ENCODE assay signal across 16 cellular contexts in genomic region chr9:974064-974992, GRCh38. TPM values are rescaled to one million over a fixed set of nuclear protein-coding genes. Genes with fewer than 3 reads are reported as not detected.
DNase-seq lines count a peak whose midpoint lies in the region; ATAC-seq and TF ChIP-seq lines count a peak whose summit lies in the region.
"Had no signal": no experiment of that assay in that cellular context is flagged by ENCODE, and none has a peak within 500 bp of the region (broad histone marks: within the 10 kb centered on the region; RNA-seq: fewer than 3 reads in every experiment).

No MANE protein-coding gene starts in this region.

- no peak for ATAC-seq in WTC11
- no peak for ATAC-seq in memory B cell (ENCODE audit: low read depth)
- ATAC-seq: activated CD8-positive, alpha-beta memory T cell treated with anti-CD3 and anti-CD28 coated beads, Interleukin-2, amount 10 ng/mL, durations not matched to agents 7 days and 5 days; pancreas had no signal

- no peak for DNase-seq in activated naive CD4-positive, alpha-beta T cell treated with anti-CD3 and anti-CD28 coated beads, Interleukin-2, amount 10 ng/mL, durations not matched to agents 7 days and 5 days
- DNase-seq in activated naive CD4-positive, alpha-beta T cell treated with anti-CD3 and anti-CD28 coated beads, Interleukin-2, amount 50 U/mL, for 16 hours = no peak
- no peak for DNase-seq in WTC11 (ENCODE audit: low spot score)
- no peak for DNase-seq in memory B cell (ENCODE audit: low spot score in 2 of 2)
- DNase-seq in stimulated activated CD4-positive, alpha-beta T cell treated with anti-CD3 and anti-CD28 coated beads, Interleukin-2, amount 100 ng/mL, for 24 hours = no peak
- no peak for DNase-seq in coronary artery (ENCODE audit: low spot score)
- DNase-seq in medulla oblongata (ENCODE audit: extremely low spot score) = no peak
- DNase-seq: activated CD4-positive, alpha-beta T cell treated with anti-CD3 and anti-CD28 coated beads for 1 hour; activated CD8-positive, alpha-beta memory T cell treated with anti-CD3 and anti-CD28 coated beads, Interleukin-2, amount 10 ng/mL, durations not matched to agents 7 days and 5 days; cortex of kidney; NCI-H187; NCI-H446 treated with DMSO at 0.1 percent for 48 hours; pancreas; sigmoid colon had no signal

- H3K27ac ChIP-seq in coronary artery = no peak overlapping the region
- H3K27ac ChIP-seq: pancreas, sigmoid colon, thoracic aorta had no signal

- H3K4me3 ChIP-seq in coronary artery = no peak overlapping the region
- H3K4me3 ChIP-seq: pancreas, sigmoid colon, thoracic aorta had no signal

- H3K27ac Mint-ChIP-seq in activated naive CD4-positive, alpha-beta T cell treated with anti-CD3 and anti-CD28 coated beads, Interleukin-2, amount 10 ng/mL, durations not matched to agents 7 days and 5 days = peak overlapping the region; percentile 11
- H3K27ac Mint-ChIP-seq in WTC11 = no peak overlapping the region
- H3K27ac Mint-ChIP-seq in memory B cell = peak overlapping the region; percentile 48

- no peak overlapping the region for H3K4me3 Mint-ChIP-seq in activated naive CD4-positive, alpha-beta T cell treated with anti-CD3 and anti-CD28 coated beads, Interleukin-2, amount 10 ng/mL, durations not matched to agents 7 days and 5 days
- H3K4me3 Mint-ChIP-seq in WTC11 (peak overlapping the region; percentile 66), memory B cell (no peak overlapping the region)
- H3K4me3 Mint-ChIP-seq: activated CD8-positive, alpha-beta memory T cell treated with anti-CD3 and anti-CD28 coated beads, Interleukin-2, amount 10 ng/mL, durations not matched to agents 7 days and 5 days had no signal

- no peaks in the 10 kb centered on the region for H3K9me3 Mint-ChIP-seq in activated naive CD4-positive, alpha-beta T cell treated with anti-CD3 and anti-CD28 coated beads, Interleukin-2, amount 10 ng/mL, durations not matched to agents 7 days and 5 days
- H3K9me3 Mint-ChIP-seq in WTC11 (no peaks in the 10 kb centered on the region), memory B cell (no peaks in the 10 kb centered on the region)

- H3K4me1 Mint-ChIP-seq in activated naive CD4-positive, alpha-beta T cell treated with anti-CD3 and anti-CD28 coated beads, Interleukin-2, amount 10 ng/mL, durations not matched to agents 7 days and 5 days = peaks cover 10% of the 10 kb centered on the region
- H3K4me1 Mint-ChIP-seq in WTC11 (peaks cover 59% of the 10 kb centered on the region), memory B cell (no peaks in the 10 kb centered on the region)

- H3K36me3 Mint-ChIP-seq in activated naive CD4-positive, alpha-beta T cell treated with anti-CD3 and anti-CD28 coated beads, Interleukin-2, amount 10 ng/mL, durations not matched to agents 7 days and 5 days = no peaks in the 10 kb centered on the region
- no peaks in the 10 kb centered on the region for H3K36me3 Mint-ChIP-seq in WTC11
- H3K36me3 Mint-ChIP-seq in memory B cell = no peaks in the 10 kb centered on the region

- CTCF ChIA-PET in activated naive CD4-positive, alpha-beta T cell treated with anti-CD3 and anti-CD28 coated beads, Interleukin-2, amount 10 ng/mL, durations not matched to agents 7 days and 5 days (lab: Charles Lee) = no interaction called here
- CTCF ChIA-PET in WTC11 (lab: Charles Lee) = interaction anchor here (0.6 to 1.6 kb wide), 9 partner anchors 8 to 474 kb away, joined by 3 to 6 read pairs (median 3); no protein-coding TSS in a partner anchor

- TF ChIP-seq CTCF in WTC11 (IDR thresholded peaks at IDR 0.05) (no peak), coronary artery (IDR thresholded peaks at IDR 0.05) (no peak)

- POLR2A ChIA-PET in WTC11 (lab: Charles Lee) = no interaction called here

- peaks cover 100% of the 10 kb centered on the region for H3K27me3 Mint-ChIP-seq in activated naive CD4-positive, alpha-beta T cell treated with anti-CD3 and anti-CD28 coated beads, Interleukin-2, amount 10 ng/mL, durations not matched to agents 7 days and 5 days
- peaks cover 98% of the 10 kb centered on the region for H3K27me3 Mint-ChIP-seq in WTC11 (ENCODE audit: low read depth)
- H3K27me3 Mint-ChIP-seq in memory B cell = peaks cover 34% of the 10 kb centered on the region

TF ChIP-seq in WTC11, 78 proteins besides CTCF, POLR2A, EP300 and RAD21 (continues in another document):
- TF ChIP-seq, protein P1, sequence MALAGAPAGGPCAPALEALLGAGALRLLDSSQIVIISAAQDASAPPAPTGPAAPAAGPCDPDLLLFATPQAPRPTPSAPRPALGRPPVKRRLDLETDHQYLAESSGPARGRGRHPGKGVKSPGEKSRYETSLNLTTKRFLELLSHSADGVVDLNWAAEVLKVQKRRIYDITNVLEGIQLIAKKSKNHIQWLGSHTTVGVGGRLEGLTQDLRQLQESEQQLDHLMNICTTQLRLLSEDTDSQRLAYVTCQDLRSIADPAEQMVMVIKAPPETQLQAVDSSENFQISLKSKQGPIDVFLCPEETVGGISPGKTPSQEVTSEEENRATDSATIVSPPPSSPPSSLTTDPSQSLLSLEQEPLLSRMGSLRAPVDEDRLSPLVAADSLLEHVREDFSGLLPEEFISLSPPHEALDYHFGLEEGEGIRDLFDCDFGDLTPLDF (CRISPR knock-in tag; IDR thresholded peaks at IDR 0.05) = no peak
- TF ChIP-seq ZNF232 (CRISPR knock-in tag; IDR thresholded peaks at IDR 0.05) = no peak
- no peak for TF ChIP-seq TEAD1 (CRISPR knock-in tag; IDR thresholded peaks at IDR 0.05)
- TF ChIP-seq, protein P2, sequence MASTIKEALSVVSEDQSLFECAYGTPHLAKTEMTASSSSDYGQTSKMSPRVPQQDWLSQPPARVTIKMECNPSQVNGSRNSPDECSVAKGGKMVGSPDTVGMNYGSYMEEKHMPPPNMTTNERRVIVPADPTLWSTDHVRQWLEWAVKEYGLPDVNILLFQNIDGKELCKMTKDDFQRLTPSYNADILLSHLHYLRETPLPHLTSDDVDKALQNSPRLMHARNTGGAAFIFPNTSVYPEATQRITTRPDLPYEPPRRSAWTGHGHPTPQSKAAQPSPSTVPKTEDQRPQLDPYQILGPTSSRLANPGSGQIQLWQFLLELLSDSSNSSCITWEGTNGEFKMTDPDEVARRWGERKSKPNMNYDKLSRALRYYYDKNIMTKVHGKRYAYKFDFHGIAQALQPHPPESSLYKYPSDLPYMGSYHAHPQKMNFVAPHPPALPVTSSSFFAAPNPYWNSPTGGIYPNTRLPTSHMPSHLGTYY (CRISPR knock-in tag; IDR thresholded peaks at IDR 0.05) = no peak
- TF ChIP-seq, protein P3, sequence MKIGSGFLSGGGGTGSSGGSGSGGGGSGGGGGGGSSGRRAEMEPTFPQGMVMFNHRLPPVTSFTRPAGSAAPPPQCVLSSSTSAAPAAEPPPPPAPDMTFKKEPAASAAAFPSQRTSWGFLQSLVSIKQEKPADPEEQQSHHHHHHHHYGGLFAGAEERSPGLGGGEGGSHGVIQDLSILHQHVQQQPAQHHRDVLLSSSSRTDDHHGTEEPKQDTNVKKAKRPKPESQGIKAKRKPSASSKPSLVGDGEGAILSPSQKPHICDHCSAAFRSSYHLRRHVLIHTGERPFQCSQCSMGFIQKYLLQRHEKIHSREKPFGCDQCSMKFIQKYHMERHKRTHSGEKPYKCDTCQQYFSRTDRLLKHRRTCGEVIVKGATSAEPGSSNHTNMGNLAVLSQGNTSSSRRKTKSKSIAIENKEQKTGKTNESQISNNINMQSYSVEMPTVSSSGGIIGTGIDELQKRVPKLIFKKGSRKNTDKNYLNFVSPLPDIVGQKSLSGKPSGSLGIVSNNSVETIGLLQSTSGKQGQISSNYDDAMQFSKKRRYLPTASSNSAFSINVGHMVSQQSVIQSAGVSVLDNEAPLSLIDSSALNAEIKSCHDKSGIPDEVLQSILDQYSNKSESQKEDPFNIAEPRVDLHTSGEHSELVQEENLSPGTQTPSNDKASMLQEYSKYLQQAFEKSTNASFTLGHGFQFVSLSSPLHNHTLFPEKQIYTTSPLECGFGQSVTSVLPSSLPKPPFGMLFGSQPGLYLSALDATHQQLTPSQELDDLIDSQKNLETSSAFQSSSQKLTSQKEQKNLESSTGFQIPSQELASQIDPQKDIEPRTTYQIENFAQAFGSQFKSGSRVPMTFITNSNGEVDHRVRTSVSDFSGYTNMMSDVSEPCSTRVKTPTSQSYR (CRISPR knock-in tag; IDR thresholded peaks at IDR 0.05) = no peak
- TF ChIP-seq GABPB1 (CRISPR knock-in tag; IDR thresholded peaks at IDR 0.05) = no peak
- TF ChIP-seq SMAD3 (CRISPR knock-in tag; IDR thresholded peaks at IDR 0.05; ENCODE audit: borderline replicate concordance) = no peak
- no peak for TF ChIP-seq ZNF138 (CRISPR knock-in tag; conservative IDR thresholded peaks at IDR 0.05)
- TF ChIP-seq ELF4 (CRISPR knock-in tag; IDR thresholded peaks at IDR 0.05; ENCODE audit: low read depth) = no peak
- no peak for TF ChIP-seq HMGA2 (CRISPR knock-in tag; IDR thresholded peaks at IDR 0.05)
- TF ChIP-seq NFE2L1 (CRISPR knock-in tag; IDR thresholded peaks at IDR 0.05) = no peak
- TF ChIP-seq ZNF416 (CRISPR knock-in tag; IDR thresholded peaks at IDR 0.05) = no peak
- TF ChIP-seq IRF2 (CRISPR knock-in tag; IDR thresholded peaks at IDR 0.05; ENCODE audit: borderline replicate concordance, low read depth) = no peak
- no peak for TF ChIP-seq PREB (CRISPR knock-in tag; IDR thresholded peaks at IDR 0.05; ENCODE audit: borderline replicate concordance)
- no peak for TF ChIP-seq CBFB (CRISPR knock-in tag; IDR thresholded peaks at IDR 0.05; ENCODE audit: low read depth)
- TF ChIP-seq, protein P4, sequence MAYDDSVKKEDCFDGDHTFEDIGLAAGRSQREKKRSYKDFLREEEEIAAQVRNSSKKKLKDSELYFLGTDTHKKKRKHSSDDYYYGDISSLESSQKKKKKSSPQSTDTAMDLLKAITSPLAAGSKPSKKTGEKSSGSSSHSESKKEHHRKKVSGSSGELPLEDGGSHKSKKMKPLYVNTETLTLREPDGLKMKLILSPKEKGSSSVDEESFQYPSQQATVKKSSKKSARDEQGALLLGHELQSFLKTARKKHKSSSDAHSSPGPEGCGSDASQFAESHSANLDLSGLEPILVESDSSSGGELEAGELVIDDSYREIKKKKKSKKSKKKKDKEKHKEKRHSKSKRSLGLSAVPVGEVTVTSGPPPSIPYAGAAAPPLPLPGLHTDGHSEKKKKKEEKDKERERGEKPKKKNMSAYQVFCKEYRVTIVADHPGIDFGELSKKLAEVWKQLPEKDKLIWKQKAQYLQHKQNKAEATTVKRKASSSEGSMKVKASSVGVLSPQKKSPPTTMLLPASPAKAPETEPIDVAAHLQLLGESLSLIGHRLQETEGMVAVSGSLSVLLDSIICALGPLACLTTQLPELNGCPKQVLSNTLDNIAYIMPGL (CRISPR knock-in tag; IDR thresholded peaks at IDR 0.05) = no peak
- TF ChIP-seq TCF7 (CRISPR knock-in tag; IDR thresholded peaks at IDR 0.05; ENCODE audit: low read depth) = no peak

RNA-seq across cellular contexts. Expression of gene DMRT3, which starts 2.1 kb away (rescaled TPM):
- not detected in 3 replicates for total RNA-seq in WTC11 (2021)
- total RNA-seq: activated CD8-positive, alpha-beta memory T cell treated with anti-CD3 and anti-CD28 coated beads, Interleukin-2, amount 10 ng/mL, durations not matched to agents 7 days and 5 days; bronchial epithelial cell; pancreas; sigmoid colon had no signal
